Comparison of ENCODE assay signal across 12 cellular contexts in genomic region chr11:45537617-45538016, GRCh38.
DNase-seq lines count a peak whose midpoint lies in the region; ATAC-seq and TF ChIP-seq lines count a peak whose summit lies in the region.
"Had no signal": no experiment of that assay in that cellular context is flagged by ENCODE, and none has a peak within 500 bp of the region (broad histone marks: within the 10 kb centered on the region; RNA-seq: fewer than 3 reads in every experiment).

No MANE protein-coding gene starts in this region.

- no peak for TF ChIP-seq CTCF in cardiac fibroblast (IDR thresholded peaks at IDR 0.05; ENCODE audit: low read depth, low read length)
- TF ChIP-seq CTCF in foreskin fibroblast (IDR thresholded peaks at IDR 0.05; ENCODE audit: low read depth, low read length) = no peak
- TF ChIP-seq CTCF in coronary artery (IDR thresholded peaks at IDR 0.05) = no peak

- H3K27ac ChIP-seq in ACC112 (ENCODE audit: low read depth, low read length) (no peak overlapping the region), coronary artery (no peak overlapping the region)

- DNase-seq in HCEC 1CT = peak; percentile 36
- peak; percentile 19 to 47 for DNase-seq in cardiac fibroblast (ENCODE audit: low read depth in 2 of 2)
- DNase-seq in foreskin fibroblast = peak; percentile 15 to 23
- no peak for DNase-seq in coronary artery (ENCODE audit: low spot score)
- DNase-seq: 8988T, DMS53, Karpas-422, NCI-H187 treated with DMSO at 0.1 percent for 48 hours had no signal

- ATAC-seq in GM18520 (IDR thresholded peaks at IDR 0.05; ENCODE audit: unreplicated experiment) = no peak
- ATAC-seq in GM21423 (IDR thresholded peaks at IDR 0.05; ENCODE audit: unreplicated experiment) = no peak
- no peak for ATAC-seq in HG02571 (IDR thresholded peaks at IDR 0.05; ENCODE audit: unreplicated experiment)

- H3K79me2 ChIP-seq in ACC112 (ENCODE audit: control insufficient read depth, insufficient read depth, low read length, unreplicated experiment) = no peaks in the 10 kb centered on the region

- peaks cover 28% of the 10 kb centered on the region for H3K4me1 ChIP-seq in ACC112 (ENCODE audit: control insufficient read depth, insufficient read depth, low read length, unreplicated experiment)

- H3K27me3 ChIP-seq in ACC112 (ENCODE audit: insufficient read depth, low read length) = peaks cover 12% of the 10 kb centered on the region

- peak overlapping the region; percentile 26 for H2AFZ ChIP-seq in ACC112 (ENCODE audit: low read length, unreplicated experiment)

- H3K4me3 ChIP-seq in ACC112 (ENCODE audit: low read depth, low read length) = no peak overlapping the region
- H3K4me3 ChIP-seq in cardiac fibroblast (replicated peaks in 1 of 2; ENCODE audit: low read depth in 2 of 2, low read length in 2 of 2) = no peak overlapping the region
- H3K4me3 ChIP-seq in foreskin fibroblast (ENCODE audit: low read depth in 1 of 2, low read length in 2 of 2) = no peak overlapping the region
- H3K4me3 ChIP-seq in coronary artery = no peak overlapping the region

- no peaks in the 10 kb centered on the region for H3K36me3 ChIP-seq in ACC112 (ENCODE audit: insufficient read depth, low read length)
